In the genomic region with DNA sequence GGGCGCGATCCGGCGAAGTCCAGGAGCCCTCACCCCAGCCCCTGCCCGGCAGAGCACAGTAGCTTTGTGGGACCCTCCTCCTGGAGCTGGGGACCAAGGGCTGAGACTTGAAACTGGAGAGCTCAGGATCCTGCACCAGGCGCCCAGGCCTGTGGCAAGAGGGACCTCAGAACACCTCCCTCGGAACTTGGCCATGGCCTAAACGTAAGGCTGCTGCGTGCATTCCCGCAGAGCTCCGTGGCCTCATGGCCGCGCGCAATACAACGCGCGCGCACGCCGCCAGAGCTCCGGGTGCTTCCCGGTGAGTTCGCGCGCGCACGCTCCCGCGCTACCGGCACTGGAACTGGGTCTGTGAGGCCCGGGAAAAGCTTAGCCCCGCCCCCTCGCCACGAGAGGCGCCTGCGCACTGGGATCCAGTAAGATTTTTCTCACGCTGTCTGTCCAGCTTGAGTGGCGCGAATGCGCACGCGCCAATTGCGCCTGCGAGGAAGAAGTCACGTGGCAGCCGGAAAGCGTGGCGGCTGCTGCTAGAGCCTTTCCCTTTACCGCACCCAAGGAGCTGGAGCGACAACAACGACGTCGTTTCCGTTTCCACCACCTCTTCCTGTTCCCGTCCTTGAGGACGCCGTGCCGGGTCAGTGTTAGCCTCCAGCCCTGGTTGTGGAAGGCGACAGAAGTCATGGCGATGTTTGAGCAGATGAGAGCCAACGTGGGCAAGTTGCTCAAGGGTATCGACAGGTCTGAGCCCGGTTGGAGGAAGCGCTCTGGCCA, we compare ENCODE assay signal across 8 cellular contexts. TPM values are rescaled to one million over a fixed set of nuclear protein-coding genes. Genes with fewer than 3 reads are reported as not detected.
A peak's percentile ranks its signal among the peaks of the same experiment; 100 is the strongest.
DNase-seq lines count a peak whose midpoint lies in the region; ATAC-seq and TF ChIP-seq lines count a peak whose summit lies in the region.

A gene with protein sequence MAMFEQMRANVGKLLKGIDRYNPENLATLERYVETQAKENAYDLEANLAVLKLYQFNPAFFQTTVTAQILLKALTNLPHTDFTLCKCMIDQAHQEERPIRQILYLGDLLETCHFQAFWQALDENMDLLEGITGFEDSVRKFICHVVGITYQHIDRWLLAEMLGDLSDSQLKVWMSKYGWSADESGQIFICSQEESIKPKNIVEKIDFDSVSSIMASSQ (plus strand): TSS at position 599 of the 771 bp plus-strand sequence. CDS start 81 bp downstream, at position 680.

- peak; percentile 51 to 80 for TF ChIP-seq POLR2A in heart left ventricle (IDR thresholded peaks at IDR 0.05)

- H3K4me3 ChIP-seq in GM12875 (ENCODE audit: low read depth, low read length) (peak within 1 kb of the TSS; percentile 93), heart left ventricle (peak within 1 kb of the TSS; percentile 54 to 98 (median 84))

- H3K36me3 ChIP-seq in heart left ventricle: peaks cover 3 to 39% (median 35%) of the 10 kb centered on the region in 9 donors

- H3K27me3 Mint-ChIP-seq in type B pancreatic cell: no peaks in the 10 kb centered on the region

- H3K9me3 ChIP-seq in heart left ventricle: no peaks in the 10 kb centered on the region

- TF ChIP-seq CTCF in GM12875 (IDR thresholded peaks at IDR 0.05; ENCODE audit: borderline replicate concordance, insufficient read depth, low read depth, low read length) (no peak), heart left ventricle (IDR thresholded peaks at IDR 0.05) (no peak), type B pancreatic cell (conservative IDR thresholded peaks at IDR 0.05) (no peak)

- DNase-seq in NCI-H146 treated with DMSO at 0.1 percent for 48 hours (lab: John Stamatoyannopoulos, UW; ENCODE audit: unreplicated experiment) (peak; percentile 95), amniotic epithelial cell (ENCODE audit: low read depth) (peak; percentile 97), heart left ventricle (peak; percentile 98 to 100 (median 99)), pons (ENCODE audit: low spot score) (peak; percentile 99), type B pancreatic cell (ENCODE audit: extremely low spot score, unreplicated experiment) (peak; percentile 100)

- H3K9me3 Mint-ChIP-seq in type B pancreatic cell: no peaks in the 10 kb centered on the region

- intact Hi-C loops in T-helper 1 cell treated with Interleukin-12 subunit alpha and Interleukin-12 subunit beta and Interleukin-4 antibody, amounts not matched to agents 30 ng/mL and 1 ng/mL, for 36 hours (cut with micrococcal nuclease): loop anchor here (1.0 to 5.0 kb wide), 18 partner anchors 18 to 724 kb away; partner anchors contain the start of genes ACTN4, CATSPERG, ECH1 and FAM98C
- intact Hi-C loops in heart left ventricle (cut with DNase I): loop anchor here in 6 of 10 donors (5.0 to 10.0 kb wide), 6 partner anchors 74 to 506 kb away; partner anchors contain the start of genes FAM98C (in 3 of the 6), MRPS12 (in 3 of the 6), SARS2 (in 3 of the 6) and PAK4 (in 1 of the 6)

- no peaks in the 10 kb centered on the region for H3K27me3 ChIP-seq in heart left ventricle

- H3K4me1 Mint-ChIP-seq in type B pancreatic cell (ENCODE audit: unreplicated experiment): peaks cover 12% of the 10 kb centered on the region

- H3K4me1 ChIP-seq in heart left ventricle: peaks cover 2 to 28% (median 20%) of the 10 kb centered on the region in 12 donors

- H3K36me3 Mint-ChIP-seq in type B pancreatic cell: peaks cover 11% of the 10 kb centered on the region

- H3K27ac ChIP-seq in heart left ventricle: peak within 1 kb of the TSS; percentile 81 to 96 (median 90)

- peak within 1 kb of the TSS; percentile 100 for H3K4me3 Mint-ChIP-seq in type B pancreatic cell

- H3K27ac Mint-ChIP-seq in type B pancreatic cell: peak within 1 kb of the TSS; percentile 98

- 1 to 6% (median 1%) methylated on average over 28 to 64 of the region's 64 CpGs for WGBS in heart left ventricle, 4 donors

- peak; percentile 64 for ATAC-seq in HG02852 (IDR thresholded peaks at IDR 0.05; ENCODE audit: unreplicated experiment)
- peak; percentile 93 to 97 (median 95) for ATAC-seq in heart left ventricle

RNA-seq across cellular contexts. Expression of the gene that starts here (rescaled TPM):
- total RNA-seq in T-helper 1 cell treated with Interleukin-12 subunit alpha and Interleukin-12 subunit beta and Interleukin-4 antibody, amounts not matched to agents 30 ng/mL and 1 ng/mL, for 36 hours: 313 and 314 TPM in 2 replicates
- 1,000 to 10,000 TPM in 1 of 9 donors, 100 to 1,000 TPM in 8; 447 to 1,239 (median 596) TPM for total RNA-seq in heart left ventricle
- 100 to 1,000 TPM; 761 to 801 TPM for polyA plus RNA-seq in heart left ventricle
- total RNA-seq in type B pancreatic cell (ENCODE audit: low replicate concordance): 274 and 310 TPM in 2 replicates

Comparison
In these comparisons a context has a peak if more than half of its experiments do, and no peak if none do; other contexts are left out.
1. Peak in every context shown above with its lines: DNase-seq, ATAC-seq, H3K4me3 ChIP-seq and H3K27ac ChIP-seq.